13 cellular contexts compared by ENCODE assay signal in the genomic region with DNA sequence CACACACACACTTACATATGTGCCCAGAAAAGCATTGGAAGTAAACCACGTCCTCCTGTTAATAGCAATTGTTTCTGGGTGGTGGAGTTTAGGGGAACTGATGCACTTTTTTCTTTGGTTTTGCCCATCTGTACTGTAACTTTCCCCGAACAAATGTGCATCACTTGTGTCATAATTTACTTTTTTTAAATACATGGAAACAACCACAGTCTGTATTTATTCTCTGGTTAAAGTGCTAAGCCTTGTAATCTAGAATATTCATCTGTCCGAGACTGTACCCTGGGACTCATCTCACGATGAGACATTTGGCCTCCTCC.
DNase-seq lines count a peak whose midpoint lies in the region; ATAC-seq and TF ChIP-seq lines count a peak whose summit lies in the region.
"Had no signal": no experiment of that assay in that cellular context is flagged by ENCODE, and none has a peak within 500 bp of the region (broad histone marks: within the 10 kb centered on the region; RNA-seq: fewer than 3 reads in every experiment).

No MANE protein-coding gene starts in this region.

- H3K36me3 ChIP-seq in lower lobe of right lung, result no peaks in the 10 kb centered on the region
- no peaks in the 10 kb centered on the region for H3K36me3 ChIP-seq in thoracic aorta

- no peaks in the 10 kb centered on the region for H3K9me3 Mint-ChIP-seq in activated T-helper 1 cell treated with anti-CD3 and anti-CD28 coated beads, Interleukin-12 subunit alpha, Interleukin-12 subunit beta, Interleukin-2, Interleukin-4 antibody, amounts not matched to agents 30 ng/mL and 10 ng/mL and 1 ng/mL, durations not matched to agents 14 hours and 24 hours and 36 hours
- H3K9me3 Mint-ChIP-seq: activated CD8-positive, alpha-beta T cell treated with anti-CD3 and anti-CD28 coated beads for 36 hours; activated naive CD8-positive, alpha-beta T cell treated with anti-CD3 and anti-CD28 coated beads, Interleukin-2, amount 10 ng/mL, durations not matched to agents 7 days and 5 days had no signal

- no peak for TF ChIP-seq CTCF in lower lobe of right lung (IDR thresholded peaks at IDR 0.05)
- TF ChIP-seq CTCF in thoracic aorta (IDR thresholded peaks at IDR 0.05), result no peak

- H3K4me1 ChIP-seq in lower lobe of right lung (peaks cover 77% of the 10 kb centered on the region), thoracic aorta (ENCODE audit: control insufficient read depth in 1 of 2, low read depth in 2 of 2) (peaks cover 42 to 96% of the 10 kb centered on the region in 2 donors)

- peak overlapping the region; percentile 90 for H3K27ac Mint-ChIP-seq in activated T-helper 1 cell treated with anti-CD3 and anti-CD28 coated beads, Interleukin-12 subunit alpha, Interleukin-12 subunit beta, Interleukin-2, Interleukin-4 antibody, amounts not matched to agents 30 ng/mL and 10 ng/mL and 1 ng/mL, durations not matched to agents 14 hours and 24 hours and 36 hours
- H3K27ac Mint-ChIP-seq: activated CD8-positive, alpha-beta T cell treated with anti-CD3 and anti-CD28 coated beads for 36 hours; activated naive CD8-positive, alpha-beta T cell treated with anti-CD3 and anti-CD28 coated beads, Interleukin-2, amount 10 ng/mL, durations not matched to agents 7 days and 5 days; naive B cell had no signal

- peaks cover 12% of the 10 kb centered on the region for H3K27me3 Mint-ChIP-seq in activated T-helper 1 cell treated with anti-CD3 and anti-CD28 coated beads, Interleukin-12 subunit alpha, Interleukin-12 subunit beta, Interleukin-2, Interleukin-4 antibody, amounts not matched to agents 30 ng/mL and 10 ng/mL and 1 ng/mL, durations not matched to agents 14 hours and 24 hours and 36 hours (ENCODE audit: insufficient read depth)
- H3K27me3 Mint-ChIP-seq: activated CD8-positive, alpha-beta T cell treated with anti-CD3 and anti-CD28 coated beads for 36 hours had no signal

- H3K4me3 Mint-ChIP-seq in activated T-helper 1 cell treated with anti-CD3 and anti-CD28 coated beads, Interleukin-12 subunit alpha, Interleukin-12 subunit beta, Interleukin-2, Interleukin-4 antibody, amounts not matched to agents 30 ng/mL and 10 ng/mL and 1 ng/mL, durations not matched to agents 14 hours and 24 hours and 36 hours, result peak overlapping the region; percentile 35
- H3K4me3 Mint-ChIP-seq: activated CD8-positive, alpha-beta T cell treated with anti-CD3 and anti-CD28 coated beads for 36 hours; activated naive CD8-positive, alpha-beta T cell treated with anti-CD3 and anti-CD28 coated beads, Interleukin-2, amount 10 ng/mL, durations not matched to agents 7 days and 5 days; naive B cell had no signal

- peak overlapping the region; percentile 82 for H3K27ac ChIP-seq in lower lobe of right lung
- H3K27ac ChIP-seq in thoracic aorta, result peak overlapping the region; percentile 81 to 96

- H3K4me3 ChIP-seq in lower lobe of right lung, result no peak overlapping the region
- H3K4me3 ChIP-seq in thoracic aorta, result no peak overlapping the region

- no peak for ATAC-seq in lower lobe of right lung
- no peak for ATAC-seq in thoracic aorta (ENCODE audit: insufficient number of reproducible peaks, low FRiP score, low read depth)
- no peak for ATAC-seq in GM19328 (IDR thresholded peaks at IDR 0.05; ENCODE audit: unreplicated experiment)
- no peak for ATAC-seq in GM18519 (IDR thresholded peaks at IDR 0.05; ENCODE audit: low FRiP score, unreplicated experiment)

- peak; percentile 29 for DNase-seq in activated CD8-positive, alpha-beta memory T cell treated with anti-CD3 and anti-CD28 coated beads, Interleukin-2, amount 50 U/mL, for 48 hours
- no peak for DNase-seq in activated CD8-positive, alpha-beta memory T cell treated with anti-CD3 and anti-CD28 coated beads for 24 hours
- DNase-seq in activated T-helper 1 cell treated with anti-CD3 and anti-CD28 coated beads, Interleukin-12 subunit alpha, Interleukin-12 subunit beta, Interleukin-2, Interleukin-4 antibody, amounts not matched to agents 30 ng/mL and 10 ng/mL and 1 ng/mL, durations not matched to agents 14 hours and 24 hours and 36 hours (ENCODE audit: low spot score), result no peak
- no peak for DNase-seq in lower lobe of right lung
- no peak for DNase-seq in thoracic aorta (ENCODE audit: low spot score)
- no peak for DNase-seq in stimulated activated CD4-positive, alpha-beta T cell treated with anti-CD3 and anti-CD28 coated beads, Interleukin-4, amount 100 ng/mL, for 4 hours
- DNase-seq: activated naive CD8-positive, alpha-beta T cell treated with anti-CD3 and anti-CD28 coated beads, Interleukin-2, amount 10 ng/mL, durations not matched to agents 7 days and 5 days; DMS153; naive B cell; NCI-H2029 treated with DMSO at 0.1 percent for 48 hours had no signal

- H3K27me3 ChIP-seq in lower lobe of right lung (ENCODE audit: low read depth) (no peaks in the 10 kb centered on the region), thoracic aorta (replicated peaks; ENCODE audit: insufficient read depth) (no peaks in the 10 kb centered on the region)

- no peaks in the 10 kb centered on the region for H3K36me3 Mint-ChIP-seq in activated T-helper 1 cell treated with anti-CD3 and anti-CD28 coated beads, Interleukin-12 subunit alpha, Interleukin-12 subunit beta, Interleukin-2, Interleukin-4 antibody, amounts not matched to agents 30 ng/mL and 10 ng/mL and 1 ng/mL, durations not matched to agents 14 hours and 24 hours and 36 hours (ENCODE audit: low read depth)
- H3K36me3 Mint-ChIP-seq: activated naive CD8-positive, alpha-beta T cell treated with anti-CD3 and anti-CD28 coated beads, Interleukin-2, amount 10 ng/mL, durations not matched to agents 7 days and 5 days; naive B cell had no signal

- peaks cover 85% of the 10 kb centered on the region for H3K4me1 Mint-ChIP-seq in activated T-helper 1 cell treated with anti-CD3 and anti-CD28 coated beads, Interleukin-12 subunit alpha, Interleukin-12 subunit beta, Interleukin-2, Interleukin-4 antibody, amounts not matched to agents 30 ng/mL and 10 ng/mL and 1 ng/mL, durations not matched to agents 14 hours and 24 hours and 36 hours (ENCODE audit: low read depth)

- H3K9me3 ChIP-seq in lower lobe of right lung, result no peaks in the 10 kb centered on the region
- H3K9me3 ChIP-seq in thoracic aorta, result no peaks in the 10 kb centered on the region

- intact Hi-C loops in activated T-helper 1 cell treated with anti-CD3 and anti-CD28 coated beads, Interleukin-12 subunit alpha, Interleukin-12 subunit beta, Interleukin-2, Interleukin-4 antibody, amounts not matched to agents 30 ng/mL and 10 ng/mL and 1 ng/mL, durations not matched to agents 14 hours and 24 hours and 36 hours (cut with micrococcal nuclease), result loop anchor here (1.0 to 5.0 kb wide), 3 partner anchors 61 to 225 kb away; a partner anchor contains a TSS
- intact Hi-C loops in lower lobe of right lung (cut with DNase I), result no loop called here
